ENCODE assay signal across 37 cellular contexts in genomic region chr7:132061931-132062330, GRCh38.
DNase-seq lines count a peak whose midpoint lies in the region; ATAC-seq, FAIRE-seq and TF ChIP-seq lines count a peak whose summit lies in the region.
"Had no signal": no experiment of that assay in that cellular context is flagged by ENCODE, and none has a peak within 500 bp of the region (broad histone marks: within the 10 kb centered on the region; RNA-seq: fewer than 3 reads in every experiment).

No MANE protein-coding gene starts in this region.

- no peak overlapping the region for H3K9ac ChIP-seq in keratinocyte (ENCODE audit: control insufficient read depth, extremely low read depth, insufficient read depth, low read length)

- TF ChIP-seq CTCF in AG09309 (IDR thresholded peaks at IDR 0.05; ENCODE audit: control insufficient read depth, insufficient read depth, low read depth, low read length, missing control alignments) (no peak), HFFc6 (IDR thresholded peaks at IDR 0.05) (no peak), epithelial cell of esophagus (IDR thresholded peaks at IDR 0.05; ENCODE audit: insufficient read depth, low read depth, low read length, missing control alignments) (no peak), keratinocyte (optimal IDR thresholded peaks at IDR 0.05 in 1 of 3, IDR thresholded peaks at IDR 0.05 in 1 of 3, conservative IDR thresholded peaks at IDR 0.05 in 1 of 3; ENCODE audit: extremely low read depth in 1 of 3, insufficient read depth in 2 of 3, low read length in 3 of 3) (no peak)

- no peak overlapping the region for H3K4me2 ChIP-seq in keratinocyte (ENCODE audit: control insufficient read depth, extremely low read depth, insufficient read depth, low read depth, low read length)
- H3K4me2 ChIP-seq: A549, hepatocyte, PC-9 had no signal

- no peak overlapping the region for H3K4me3 ChIP-seq in AG09309 (ENCODE audit: control insufficient read depth, low read depth, low read length)
- H3K4me3 ChIP-seq in epithelial cell of esophagus (ENCODE audit: low read length), result no peak overlapping the region
- no peak overlapping the region for H3K4me3 ChIP-seq in keratinocyte (ENCODE audit: control insufficient read depth in 2 of 3, extremely low read depth in 1 of 3, insufficient read depth in 2 of 3, low read depth in 1 of 3, low read length in 3 of 3)
- H3K4me3 ChIP-seq: A549, gastroesophageal sphincter, hepatocyte, lower lobe of right lung, PC-9, psoas muscle, SK-N-MC, stomach, thyroid gland, uterus had no signal

- no peaks in the 10 kb centered on the region for H3K36me3 Mint-ChIP-seq in HFFc6 (ENCODE audit: low read depth)
- H3K36me3 Mint-ChIP-seq: activated CD4-positive, alpha-beta memory T cell treated with anti-CD3 and anti-CD28 coated beads for 36 hours; activated naive CD4-positive, alpha-beta T cell treated with anti-CD3 and anti-CD28 coated beads, Interleukin-2, amount 50 U/mL, for 24 hours; CD8-positive, alpha-beta memory T cell had no signal

- no peak for ATAC-seq in GM19467 (IDR thresholded peaks at IDR 0.05; ENCODE audit: unreplicated experiment)
- ATAC-seq: A549; activated T-helper 17 cell treated with anti-CD3 and anti-CD28 coated beads, Interleukin-2, amount 50 U/mL, for 72 hours; gastroesophageal sphincter; HCT116; lower lobe of right lung; naive thymus-derived CD8-positive, alpha-beta T cell; psoas muscle; sciatic nerve had no signal

- peaks cover 21% of the 10 kb centered on the region for H3K4me1 ChIP-seq in keratinocyte (ENCODE audit: control insufficient read depth, extremely low read depth, insufficient read depth, low read length)

- no peaks in the 10 kb centered on the region for H4K20me1 ChIP-seq in keratinocyte (ENCODE audit: control insufficient read depth, extremely low read depth, insufficient read depth, low read length)

- H3K9me3 Mint-ChIP-seq in HFFc6, result no peaks in the 10 kb centered on the region; the same call in 1 of the 2 replicates
- H3K9me3 Mint-ChIP-seq: activated CD4-positive, alpha-beta memory T cell treated with anti-CD3 and anti-CD28 coated beads for 36 hours had no signal

- peaks cover 42% of the 10 kb centered on the region for H3K4me1 Mint-ChIP-seq in HFFc6 (ENCODE audit: low read depth)
- H3K4me1 Mint-ChIP-seq: activated naive CD4-positive, alpha-beta T cell treated with anti-CD3 and anti-CD28 coated beads, Interleukin-2, amount 50 U/mL, for 24 hours; activated T-helper 17 cell treated with anti-CD3 and anti-CD28 coated beads, Interleukin-2, amount 50 U/mL, for 72 hours; CD8-positive, alpha-beta memory T cell; naive thymus-derived CD8-positive, alpha-beta T cell had no signal

- H3K79me2 ChIP-seq in keratinocyte (ENCODE audit: control insufficient read depth, insufficient read depth, low read length), result no peaks in the 10 kb centered on the region
- H3K79me2 ChIP-seq: hepatocyte had no signal

- H3K9me1 ChIP-seq in keratinocyte (ENCODE audit: control insufficient read depth, extremely low read depth, insufficient read depth, low read length), result no peaks in the 10 kb centered on the region

- no peak overlapping the region for H2AFZ ChIP-seq in keratinocyte (ENCODE audit: control insufficient read depth, low read length)
- H2AFZ ChIP-seq: hepatocyte, PC-9 had no signal

- no peaks in the 10 kb centered on the region for H3K36me3 ChIP-seq in keratinocyte (ENCODE audit: control insufficient read depth in 2 of 2, extremely low read depth in 1 of 2, insufficient read depth in 2 of 2, low read length in 2 of 2)
- H3K36me3 ChIP-seq: gastroesophageal sphincter, lower lobe of right lung, stomach, thyroid gland, uterus had no signal

- no peak overlapping the region for H3K27ac ChIP-seq in keratinocyte (ENCODE audit: control insufficient read depth, insufficient read depth, low read length)
- H3K27ac ChIP-seq: gastroesophageal sphincter, hepatocyte, lower lobe of right lung, PC-9, psoas muscle, SK-N-MC, stomach, thyroid gland, uterus had no signal

- DNase-seq in AG09309 (ENCODE audit: low read depth) (peak; percentile 38), HFFc6 (peak; percentile 23), epithelial cell of esophagus (ENCODE audit: low read depth) (peak; percentile 44), keratinocyte (ENCODE audit: low read depth, low spot score) (no peak), NCI-H146 treated with DMSO at 0.1 percent for 48 hours (lab: John Stamatoyannopoulos, UW; ENCODE audit: unreplicated experiment) (no peak), anterior cingulate cortex (lab: John Stamatoyannopoulos, UW) (no peak), T-helper 2 cell (no peak)
- DNase-seq: activated CD4-positive, alpha-beta memory T cell treated with anti-CD3 and anti-CD28 coated beads for 36 hours; activated CD4-positive, alpha-beta T cell treated with anti-CD3 and anti-CD28 coated beads for 1 hour; amygdala; CD8-positive, alpha-beta memory T cell; effector CD4-positive, alpha-beta T cell; erythroblast; lower lobe of right lung; naive thymus-derived CD8-positive, alpha-beta T cell; NCI-H1092 treated with DMSO at 0.1 percent for 48 hours; NCI-H1930; NCI-H2171 treated with DMSO at 0.1 percent for 48 hours; NCI-H510A; occipital lobe; PC-9; psoas muscle; stimulated activated CD4-positive, alpha-beta T cell treated with anti-CD3 and anti-CD28 coated beads, Interleukin-4, amount 100 ng/mL, for 1 hour; stomach; thyroid gland; uterus had no signal

- no peaks in the 10 kb centered on the region for H3K27me3 ChIP-seq in keratinocyte (ENCODE audit: control insufficient read depth, extremely low read depth, insufficient read depth, low read length)
- H3K27me3 ChIP-seq: gastroesophageal sphincter, hepatocyte, stomach, thyroid gland, uterus had no signal

- peaks cover 1% of the 10 kb centered on the region; the same call in 1 of the 2 replicates for H3K27me3 Mint-ChIP-seq in HFFc6 (ENCODE audit: insufficient read depth)

- H3K27ac Mint-ChIP-seq in HFFc6, result no peak overlapping the region
- H3K27ac Mint-ChIP-seq: activated CD4-positive, alpha-beta memory T cell treated with anti-CD3 and anti-CD28 coated beads for 36 hours; activated naive CD4-positive, alpha-beta T cell treated with anti-CD3 and anti-CD28 coated beads, Interleukin-2, amount 50 U/mL, for 24 hours; activated T-helper 17 cell treated with anti-CD3 and anti-CD28 coated beads, Interleukin-2, amount 50 U/mL, for 72 hours; CD8-positive, alpha-beta memory T cell; naive thymus-derived CD8-positive, alpha-beta T cell had no signal

- peak; percentile 26 for FAIRE-seq in keratinocyte (lab: Jason Lieb, UNC)
- FAIRE-seq: colon, TTC549 had no signal

- no peaks in the 10 kb centered on the region for H3K9me3 ChIP-seq in keratinocyte (ENCODE audit: control insufficient read depth, low read depth, low read length)
- H3K9me3 ChIP-seq: gastroesophageal sphincter, lower lobe of right lung, psoas muscle, stomach, thyroid gland, uterus had no signal

- H3K4me3 Mint-ChIP-seq in HFFc6, result no peak overlapping the region
- H3K4me3 Mint-ChIP-seq: activated CD4-positive, alpha-beta memory T cell treated with anti-CD3 and anti-CD28 coated beads for 36 hours; activated naive CD4-positive, alpha-beta T cell treated with anti-CD3 and anti-CD28 coated beads, Interleukin-2, amount 50 U/mL, for 24 hours; activated T-helper 17 cell treated with anti-CD3 and anti-CD28 coated beads, Interleukin-2, amount 50 U/mL, for 72 hours; CD8-positive, alpha-beta memory T cell; naive thymus-derived CD8-positive, alpha-beta T cell had no signal

- dilution Hi-C loops in keratinocyte (cut with MboI; ENCODE audit: extremely low pct_ligation_motif_present, low sequenced_read_pairs), result no loop called here

Comparison
In these comparisons a context has a peak if more than half of its experiments do, and no peak if none do; other contexts are left out.
1. DNase-seq: peak in AG09309 (single experiment), HFFc6 (single experiment) and epithelial cell of esophagus (single experiment); none in keratinocyte (single experiment), NCI-H146 treated with DMSO at 0.1 percent for 48 hours (single experiment), anterior cingulate cortex (0 of 58) and T-helper 2 cell (0 of 5).